ENCODE assay signal across 10 cellular contexts in the genomic region with DNA sequence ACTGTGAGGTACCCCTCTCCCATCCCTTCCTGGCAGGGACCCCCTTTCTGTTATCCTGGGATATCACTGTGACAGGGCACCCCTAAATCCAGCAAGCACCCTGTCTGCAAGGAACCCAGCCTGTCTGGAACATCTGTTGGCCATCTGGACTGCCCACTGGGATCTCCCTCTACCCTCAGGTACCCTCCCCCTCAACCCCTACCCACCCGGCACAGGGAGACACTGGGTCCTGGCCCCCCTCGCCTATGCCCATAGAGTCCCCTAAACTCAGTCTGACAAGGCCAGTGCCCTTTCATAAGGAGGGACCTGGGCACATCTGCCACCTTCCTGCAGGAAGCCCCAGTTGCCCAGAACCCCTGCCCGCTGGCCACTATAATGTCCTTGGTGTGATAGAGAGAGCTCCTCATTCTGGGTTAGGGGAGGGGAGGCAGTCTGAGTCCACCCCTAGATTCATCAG. TPM values are rescaled to one million over a fixed set of nuclear protein-coding genes. Genes with fewer than 3 reads are reported as not detected.
DNase-seq lines count a peak whose midpoint lies in the region; ATAC-seq, FAIRE-seq and TF ChIP-seq lines count a peak whose summit lies in the region.
"Had no signal": no experiment of that assay in that cellular context is flagged by ENCODE, and none has a peak within 500 bp of the region (broad histone marks: within the 10 kb centered on the region; RNA-seq: fewer than 3 reads in every experiment).

No MANE protein-coding gene starts in this region.

- no peak overlapping the region for H2BK120ac ChIP-seq in mesenchymal stem cell (ENCODE audit: low read depth, low read length)

- no peak overlapping the region for H2AK5ac ChIP-seq in mesenchymal stem cell (ENCODE audit: low read length, severe bottlenecking)

- H3K4me2 ChIP-seq in A549 = peak overlapping the region; percentile 83
- no peak overlapping the region for H3K4me2 ChIP-seq in mesenchymal stem cell (ENCODE audit: low read length, poor library complexity, severe bottlenecking)

- no peak overlapping the region for H2BK12ac ChIP-seq in mesenchymal stem cell (ENCODE audit: low read length in 2 of 2)

- H2AFZ ChIP-seq in mesenchymal stem cell (ENCODE audit: low read depth, low read length) = no peak overlapping the region

- no peaks in the 10 kb centered on the region for H3K9me3 ChIP-seq in A549
- H3K9me3 ChIP-seq in mesenchymal stem cell (ENCODE audit: control insufficient read depth, low read length) = no peaks in the 10 kb centered on the region
- H3K9me3 ChIP-seq: SJSA1 had no signal

- H3K4me1 ChIP-seq in A549 = peaks cover 15% of the 10 kb centered on the region
- peaks cover 28% of the 10 kb centered on the region for H3K4me1 ChIP-seq in mesenchymal stem cell (ENCODE audit: control insufficient read depth, insufficient read depth, low read depth, low read length)
- H3K4me1 ChIP-seq: foreskin keratinocyte had no signal

- peak overlapping the region; percentile 61 for H4K8ac ChIP-seq in mesenchymal stem cell (ENCODE audit: low read length)

- DNase-seq in A549 (ENCODE audit: low read depth in 1 of 2, low spot score in 1 of 2) (no peak), HFFc6 (no peak), mesenchymal stem cell (no peak), D341Med (ENCODE audit: low spot score) (no peak), iPS-NIHi11 (ENCODE audit: low spot score) (no peak), cerebellum (ENCODE audit: low spot score) (no peak)
- DNase-seq in stimulated activated CD4-positive, alpha-beta T cell treated with anti-CD3 and anti-CD28 coated beads, Interleukin-4, amount 100 ng/mL, for 1 hour = no peak

- H3K27ac Mint-ChIP-seq in HFFc6 (no peak overlapping the region), brain (peak overlapping the region in 4 of 5 experiments; percentile 88 to 97 (median 92))

- H2BK5ac ChIP-seq in mesenchymal stem cell (ENCODE audit: low read depth, low read length, poor library complexity, severe bottlenecking) = no peak overlapping the region

- TF ChIP-seq CTCF in A549 (IDR thresholded peaks at IDR 0.05) (no peak), HFFc6 (IDR thresholded peaks at IDR 0.05) (no peak), brain (conservative IDR thresholded peaks at IDR 0.05) (no peak)

- H3K9ac ChIP-seq in mesenchymal stem cell (ENCODE audit: low read length) = peak overlapping the region; percentile 87

- H3K4me3 Mint-ChIP-seq in HFFc6 = peak overlapping the region; percentile 30; the same call in 1 of the 2 replicates
- peak overlapping the region; percentile 74 to 86 (median 81) for H3K4me3 Mint-ChIP-seq in brain

- H3K36me3 Mint-ChIP-seq in HFFc6 (ENCODE audit: low read depth) (peaks cover 5% of the 10 kb centered on the region), brain (peaks cover 12% of the 10 kb centered on the region)

- TF ChIP-seq RAD21 in A549 (conservative IDR thresholded peaks at IDR 0.05 in 1 of 2, IDR thresholded peaks at IDR 0.05 in 1 of 2) = no peak

- no peak for TF ChIP-seq POLR2A in A549 (IDR thresholded peaks at IDR 0.05; ENCODE audit: low read length)

- H3K4me1 Mint-ChIP-seq in HFFc6 (ENCODE audit: low read depth) (peaks cover 13% of the 10 kb centered on the region), brain (peaks cover 48% of the 10 kb centered on the region)

- TF ChIP-seq EP300 in A549 (IDR thresholded peaks at IDR 0.05) = no peak

- peak overlapping the region in 1 of 2 experiments; percentile 56 for H3K14ac ChIP-seq in mesenchymal stem cell (ENCODE audit: low read length in 2 of 2)

- H4K91ac ChIP-seq in mesenchymal stem cell (ENCODE audit: low read length) = peak overlapping the region; percentile 23

- H3K18ac ChIP-seq in mesenchymal stem cell (ENCODE audit: low read depth in 1 of 2, low read length in 2 of 2) = peak overlapping the region; percentile 27 to 72

- H3K36me3 ChIP-seq in mesenchymal stem cell (ENCODE audit: control insufficient read depth in 1 of 2, insufficient read depth in 2 of 2, low read depth in 1 of 2, low read length in 2 of 2) = peaks cover 25 to 62% of the 10 kb centered on the region in 2 experiments

- H3K9me3 Mint-ChIP-seq in HFFc6 (no peaks in the 10 kb centered on the region), brain (peaks cover 0 to 3% (median 0%) of the 10 kb centered on the region in 5 experiments)

- no peak overlapping the region for H2BK15ac ChIP-seq in mesenchymal stem cell (ENCODE audit: low read depth, poor library complexity, severe bottlenecking)

- POLR2A ChIA-PET in A549 (lab: Yijun Ruan, JAX) = interaction anchor here (1.0 to 1.2 kb wide), 5 partner anchors 29 to 47 kb away, joined by 3 to 20 read pairs (median 4); a partner anchor contains a TSS

- no peak for ATAC-seq in A549

- H3K79me1 ChIP-seq in mesenchymal stem cell (replicated peaks; ENCODE audit: low read length, poor library complexity, severe bottlenecking) = peaks cover 36% of the 10 kb centered on the region

- H3K4me3 ChIP-seq in A549 (peak overlapping the region; percentile 44), mesenchymal stem cell (ENCODE audit: insufficient read depth in 1 of 2, low read depth in 1 of 2, low read length in 2 of 2) (peak overlapping the region in 1 of 2 experiments; percentile 81)
- H3K4me3 ChIP-seq: SJSA1 had no signal

- peaks cover 9% of the 10 kb centered on the region for H3K27me3 Mint-ChIP-seq in HFFc6 (ENCODE audit: insufficient read depth)
- peaks cover 10% of the 10 kb centered on the region for H3K27me3 Mint-ChIP-seq in brain

- FAIRE-seq in A549 (lab: Jason Lieb, UNC) = no peak

- H3K27me3 ChIP-seq in mesenchymal stem cell (ENCODE audit: control insufficient read depth in 1 of 2, insufficient read depth in 1 of 2, low read length in 2 of 2) = no peaks in the 10 kb centered on the region
- H3K27me3 ChIP-seq: foreskin keratinocyte, SJSA1 had no signal

- 94% methylated on average over 3 of the region's 3 CpGs for WGBS in A549 (ENCODE audit: missing lambda C conversion rate)
- 87% methylated on average over 3 of the region's 3 CpGs for WGBS in mesenchymal stem cell

- H3K4ac ChIP-seq in mesenchymal stem cell (ENCODE audit: low read depth in 1 of 2, low read length in 2 of 2) = peak overlapping the region; percentile 10 to 20

- no peak overlapping the region for H3K23ac ChIP-seq in mesenchymal stem cell (ENCODE audit: low read length in 2 of 2)

- peak overlapping the region; percentile 71 to 86 for H3K27ac ChIP-seq in A549
- no peak overlapping the region for H3K27ac ChIP-seq in mesenchymal stem cell (ENCODE audit: low read length, poor library complexity, severe bottlenecking)
- H3K27ac ChIP-seq: foreskin keratinocyte, SJSA1 had no signal

- CTCF ChIA-PET in A549 (lab: Yijun Ruan, JAX) = interaction anchor here (0.6 to 1.4 kb wide), 16 partner anchors 8 to 133 kb away, joined by 3 to 7 read pairs (median 3); a partner anchor contains a TSS

RNA-seq across cellular contexts. Expression of a gene that starts 2.8 kb away (rescaled TPM):
- polyA plus RNA-seq in A549 (2011; rRNA removed) (30.2 and 36.7 TPM in 2 replicates), A549 (2017; fragmentation: RNase III; extraction: RNeasy Plus Mini Kit Qiagen cat#74134 plus additional on column Dnase treatment) (36.7 to 40.4 TPM (median 37.8 TPM) in 3 replicates), brain (ENCODE audit: insufficient read depth, low read depth, low replicate concordance) (30.5 TPM)
- polyA plus RNA-seq in A549 (2012; cell fraction: cytosol; rRNA removed) = 73.3 and 84.5 TPM in 2 replicates
- polyA plus RNA-seq in A549 (2012; cell fraction: nucleus; rRNA removed) = 45.0 and 48.2 TPM in 2 replicates
- 18.7 and 27.9 TPM in 2 replicates for polyA minus RNA-seq in A549 (2011; rRNA and poly(A)+ RNA removed)
- total RNA-seq in HFFc6 (2021; fragmentation: NEBNext Ultra II Directional; extraction: Animal tissue kit (Norgen Biotek cat#: 25700)) = 1 to 10 TPM; 2.0 to 5.7 (median 2.6) TPM
- polyA plus RNA-seq in mesenchymal stem cell (2013, experiment 1 of 2) = 11.7 TPM
- polyA plus RNA-seq in mesenchymal stem cell (2013, experiment 2 of 2) = 12.9 TPM
- total RNA-seq in cerebellum = 6.8 TPM

RNA-seq across cellular contexts. Expression of a gene that starts 5.0 kb away (rescaled TPM):
- 6.2 and 6.4 TPM in 2 replicates for polyA plus RNA-seq in A549 (2011; rRNA removed)
- 14.2 and 19.4 TPM in 2 replicates for polyA plus RNA-seq in A549 (2012; cell fraction: cytosol; rRNA removed)
- 28.8 and 41.9 TPM in 2 replicates for polyA plus RNA-seq in A549 (2012; cell fraction: nucleus; rRNA removed)
- polyA plus RNA-seq in A549 (2017; fragmentation: RNase III; extraction: RNeasy Plus Mini Kit Qiagen cat#74134 plus additional on column Dnase treatment) = 11.8 to 14.3 TPM (median 13.4 TPM) in 3 replicates
- 4.7 and 7.5 TPM in 2 replicates for polyA minus RNA-seq in A549 (2011; rRNA and poly(A)+ RNA removed)
- 10 to 100 TPM; 15.0 to 17.4 (median 16.7) TPM for total RNA-seq in HFFc6 (2021; fragmentation: NEBNext Ultra II Directional; extraction: Animal tissue kit (Norgen Biotek cat#: 25700))
- 16.1 TPM for polyA plus RNA-seq in brain (ENCODE audit: insufficient read depth, low read depth, low replicate concordance)
- polyA plus RNA-seq in mesenchymal stem cell (2013, experiment 1 of 2) = 12.3 TPM
- 12.7 TPM for polyA plus RNA-seq in mesenchymal stem cell (2013, experiment 2 of 2)
- total RNA-seq in cerebellum = 7.5 TPM

RNA-seq across cellular contexts. Expression of a gene that starts 29.3 kb away (rescaled TPM):
- polyA plus RNA-seq in A549 (2011; rRNA removed) (576 and 735 TPM in 2 replicates), A549 (2017; fragmentation: RNase III; extraction: RNeasy Plus Mini Kit Qiagen cat#74134 plus additional on column Dnase treatment) (656 to 743 TPM (median 666 TPM) in 3 replicates), brain (ENCODE audit: insufficient read depth, low read depth, low replicate concordance) (698 TPM)
- 1,530 and 1,851 TPM in 2 replicates for polyA plus RNA-seq in A549 (2012; cell fraction: cytosol; rRNA removed)
- polyA plus RNA-seq in A549 (2012; cell fraction: nucleus; rRNA removed) = 2,680 and 4,180 TPM in 2 replicates
- polyA minus RNA-seq in A549 (2011; rRNA and poly(A)+ RNA removed) = 1,927 and 2,378 TPM in 2 replicates
- 100 to 1,000 TPM; 376 to 529 (median 445) TPM for total RNA-seq in HFFc6 (2021; fragmentation: NEBNext Ultra II Directional; extraction: Animal tissue kit (Norgen Biotek cat#: 25700))
- 229 TPM for polyA plus RNA-seq in mesenchymal stem cell (2013, experiment 1 of 2)
- 226 TPM for polyA plus RNA-seq in mesenchymal stem cell (2013, experiment 2 of 2)
- 207 TPM for total RNA-seq in cerebellum

RNA-seq across cellular contexts. Expression of a gene that starts 38.4 kb away (rescaled TPM):
- polyA plus RNA-seq in A549 (2011; rRNA removed) (6.2 and 7.4 TPM in 2 replicates), A549 (2017; fragmentation: RNase III; extraction: RNeasy Plus Mini Kit Qiagen cat#74134 plus additional on column Dnase treatment) (9.9 to 12.5 TPM (median 11.0 TPM) in 3 replicates), brain (ENCODE audit: insufficient read depth, low read depth, low replicate concordance) (13.5 TPM)
- polyA plus RNA-seq in A549 (2012; cell fraction: cytosol; rRNA removed) = 10.7 and 14.7 TPM in 2 replicates
- 32.2 and 37.8 TPM in 2 replicates for polyA plus RNA-seq in A549 (2012; cell fraction: nucleus; rRNA removed)
- polyA minus RNA-seq in A549 (2011; rRNA and poly(A)+ RNA removed) = 9.3 and 9.9 TPM in 2 replicates
- total RNA-seq in HFFc6 (2021; fragmentation: NEBNext Ultra II Directional; extraction: Animal tissue kit (Norgen Biotek cat#: 25700)) = 1 to 10 TPM; 5.7 to 6.9 (median 6.2) TPM
- 5.0 TPM for polyA plus RNA-seq in mesenchymal stem cell (2013, experiment 1 of 2)
- polyA plus RNA-seq in mesenchymal stem cell (2013, experiment 2 of 2) = 5.1 TPM
- total RNA-seq in cerebellum = 11.5 TPM

RNA-seq across cellular contexts. Expression of a gene that starts 40.3 kb away (rescaled TPM):
- polyA plus RNA-seq in A549 (2011; rRNA removed) (223 and 280 TPM in 2 replicates), A549 (2017; fragmentation: RNase III; extraction: RNeasy Plus Mini Kit Qiagen cat#74134 plus additional on column Dnase treatment) (192 to 227 TPM (median 198 TPM) in 3 replicates), brain (ENCODE audit: insufficient read depth, low read depth, low replicate concordance) (216 TPM)
- polyA plus RNA-seq in A549 (2012; cell fraction: cytosol; rRNA removed) = 234 and 296 TPM in 2 replicates
- 118 and 141 TPM in 2 replicates for polyA plus RNA-seq in A549 (2012; cell fraction: nucleus; rRNA removed)
- polyA minus RNA-seq in A549 (2011; rRNA and poly(A)+ RNA removed) = 198 and 245 TPM in 2 replicates
- 100 to 1,000 TPM; 100 to 126 (median 120) TPM for total RNA-seq in HFFc6 (2021; fragmentation: NEBNext Ultra II Directional; extraction: Animal tissue kit (Norgen Biotek cat#: 25700))
- 148 TPM for polyA plus RNA-seq in mesenchymal stem cell (2013, experiment 1 of 2)
- polyA plus RNA-seq in mesenchymal stem cell (2013, experiment 2 of 2) = 144 TPM
- total RNA-seq in cerebellum = 31.8 TPM
